In genomic region chr11:95453616-95454118, GRCh38 we compare ENCODE assay signal across 13 cellular contexts.
DNase-seq lines count a peak whose midpoint lies in the region; ATAC-seq and TF ChIP-seq lines count a peak whose summit lies in the region.
"Had no signal": no experiment of that assay in that cellular context is flagged by ENCODE, and none has a peak within 500 bp of the region (broad histone marks: within the 10 kb centered on the region; RNA-seq: fewer than 3 reads in every experiment).

No MANE protein-coding gene starts in this region.

- no peak for TF ChIP-seq EP300 in stomach (IDR thresholded peaks at IDR 0.05)

- H3K9me3 ChIP-seq in breast epithelium (no peaks in the 10 kb centered on the region), stomach (no peaks in the 10 kb centered on the region)

- ATAC-seq in GM21717 (IDR thresholded peaks at IDR 0.05; ENCODE audit: unreplicated experiment) = no peak
- ATAC-seq: stimulated activated naive CD8-positive, alpha-beta T cell treated with anti-CD3 and anti-CD28 coated beads, Interleukin-15, Interleukin-2, amounts not matched to agents 100 U/mL and 50 U/mL, for 24 hours had no signal

- TF ChIP-seq CTCF in breast epithelium (IDR thresholded peaks at IDR 0.05) (no peak), stomach (IDR thresholded peaks at IDR 0.05) (no peak)

- 27 to 55% (median 48%) methylated on average over 7 of the region's 7 CpGs for WGBS in stomach, 5 donors

- H3K27ac ChIP-seq in breast epithelium (peak overlapping the region; percentile 45 to 67), stomach (no peak overlapping the region)

- TF ChIP-seq POLR2A in breast epithelium (IDR thresholded peaks at IDR 0.05) (no peak), stomach (IDR thresholded peaks at IDR 0.05) (no peak)

- no peaks in the 10 kb centered on the region for H3K36me3 ChIP-seq in breast epithelium
- no peaks in the 10 kb centered on the region for H3K36me3 ChIP-seq in stomach

- intact Hi-C loops in breast epithelium (cut with DNase I; ENCODE audit: low total_unique reads) (no loop called here), stomach (cut with DNase I; ENCODE audit: low total_unique reads) (no loop called here)

- peak; percentile 35 for DNase-seq in NCI-H2107 (lab: John Stamatoyannopoulos, UW)
- peak; percentile 65 to 91 for DNase-seq in breast epithelium (ENCODE audit: low spot score in 2 of 2)
- DNase-seq in hypothalamus (lab: John Stamatoyannopoulos, UW) = peak in 40 of 51 donors; percentile 4 to 85 (median 48)
- peak; percentile 72 for DNase-seq in stomach
- DNase-seq in NCI-H1092 (lab: John Stamatoyannopoulos, UW) = no peak
- no peak for DNase-seq in NCI-H1930 (lab: John Stamatoyannopoulos, UW)
- DNase-seq in NCI-H1048 (lab: John Stamatoyannopoulos, UW) = no peak
- DNase-seq: activated T-cell treated with anti-CD3 and anti-CD28 coated beads, Interleukin-2, amount 50 U/mL, for 24 hours; HFFc6; immature natural killer cell; stimulated activated naive CD8-positive, alpha-beta T cell treated with anti-CD3 and anti-CD28 coated beads, Interleukin-15, Interleukin-2, amounts not matched to agents 100 U/mL and 50 U/mL, for 24 hours; T-helper 1 cell had no signal

- peaks cover 0 to 9% of the 10 kb centered on the region in 2 donors for H3K4me1 ChIP-seq in breast epithelium
- peaks cover 0 to 18% (median 2%) of the 10 kb centered on the region in 4 donors for H3K4me1 ChIP-seq in stomach

- H3K4me3 ChIP-seq in breast epithelium (no peak overlapping the region), stomach (no peak overlapping the region)

- H3K27me3 ChIP-seq in breast epithelium = no peaks in the 10 kb centered on the region
- no peaks in the 10 kb centered on the region for H3K27me3 ChIP-seq in stomach

Comparison
In these comparisons a context has a peak if more than half of its experiments do, and no peak if none do; other contexts are left out.
1. DNase-seq: peak in NCI-H2107 (single experiment), breast epithelium (2 of 2), hypothalamus (40 of 51) and stomach (single experiment); none in NCI-H1092 (single experiment), NCI-H1930 (0 of 2) and NCI-H1048 (single experiment).
2. H3K27ac ChIP-seq: peak in breast epithelium (2 of 2); none in stomach (0 of 5).